Comparison of ENCODE assay signal across 11 cellular contexts in the genomic region with DNA sequence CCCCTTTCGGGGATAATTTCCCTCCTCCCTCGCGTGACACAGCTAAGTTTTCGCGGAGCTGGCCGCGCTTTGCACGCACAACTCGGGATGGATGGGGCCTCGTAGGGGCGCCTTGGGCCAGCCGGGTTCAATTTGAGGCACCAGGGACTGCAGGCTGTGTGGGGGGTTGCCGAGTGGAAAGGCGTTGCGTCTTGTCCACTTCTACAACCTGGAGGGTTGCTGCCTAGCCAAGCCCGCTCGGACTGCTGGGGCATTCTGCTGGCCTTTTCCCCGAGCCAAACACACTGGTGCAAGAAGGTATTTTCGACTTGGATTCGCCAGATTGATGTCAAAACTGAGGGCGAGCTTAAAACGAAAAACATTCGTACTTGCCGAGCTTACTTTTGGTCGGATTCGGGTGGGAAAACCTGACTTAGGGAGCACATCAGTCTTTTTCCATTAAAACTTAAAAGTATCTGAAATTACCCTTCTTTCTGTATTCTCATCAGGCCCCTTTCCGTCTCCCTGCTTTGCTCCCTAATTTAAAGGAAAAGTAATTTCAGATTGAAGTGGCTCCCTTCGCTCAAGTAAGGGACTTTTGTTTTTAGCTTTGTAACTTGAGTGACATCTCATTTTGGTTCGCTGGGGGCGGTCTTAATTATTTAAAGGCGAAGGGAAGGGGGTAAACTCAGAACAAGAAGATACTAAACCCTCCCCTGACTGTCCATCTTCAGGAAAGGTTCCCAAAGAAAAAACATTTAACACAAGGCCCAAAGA. TPM values are rescaled to one million over a fixed set of nuclear protein-coding genes. Genes with fewer than 3 reads are reported as not detected.
DNase-seq lines count a peak whose midpoint lies in the region; ATAC-seq and TF ChIP-seq lines count a peak whose summit lies in the region.
"Had no signal": no experiment of that assay in that cellular context is flagged by ENCODE, and none has a peak within 500 bp of the region (broad histone marks: within the 10 kb centered on the region; RNA-seq: fewer than 3 reads in every experiment).

No MANE protein-coding gene starts in this region.

- no peaks in the 10 kb centered on the region for H3K36me3 ChIP-seq in sigmoid colon
- H3K36me3 ChIP-seq: pancreas had no signal

- TF ChIP-seq POLR2A in sigmoid colon (IDR thresholded peaks at IDR 0.05) = no peak

- no peaks in the 10 kb centered on the region for H3K36me3 Mint-ChIP-seq in natural killer cell

- H3K27me3 ChIP-seq in right cardiac atrium (ENCODE audit: control insufficient read depth, insufficient read depth) (no peaks in the 10 kb centered on the region), sigmoid colon (peaks cover 25 to 68% (median 52%) of the 10 kb centered on the region in 3 donors)

- peaks cover 3% of the 10 kb centered on the region for H3K4me1 ChIP-seq in right cardiac atrium (ENCODE audit: control insufficient read depth, insufficient read depth, low read length)
- H3K4me1 ChIP-seq in sigmoid colon = peaks cover 0 to 22% (median 19%) of the 10 kb centered on the region in 4 donors

- 64% methylated on average over 31 of the region's 31 CpGs for WGBS in right cardiac atrium
- 48 to 84% methylated on average over 31 of the region's 31 CpGs for WGBS in sigmoid colon, 2 donors

- peaks cover 51 to 57% of the 10 kb centered on the region in 2 donors for H3K27me3 Mint-ChIP-seq in natural killer cell (ENCODE audit: low read depth in 2 of 2)

- no peaks in the 10 kb centered on the region for H3K9me3 Mint-ChIP-seq in natural killer cell

- no peaks in the 10 kb centered on the region for H3K9me3 ChIP-seq in right cardiac atrium (ENCODE audit: control insufficient read depth, low read length)
- no peaks in the 10 kb centered on the region for H3K9me3 ChIP-seq in sigmoid colon
- H3K9me3 ChIP-seq: pancreas had no signal

- no peak overlapping the region for H3K4me3 Mint-ChIP-seq in natural killer cell

- H3K4me3 ChIP-seq in right cardiac atrium (ENCODE audit: low read length) (peak overlapping the region; percentile 64), sigmoid colon (peak overlapping the region in 2 of 4 donors; percentile 31 to 37)
- H3K4me3 ChIP-seq: pancreas, PC-9 had no signal

- H3K27ac ChIP-seq in right cardiac atrium (ENCODE audit: low read length) = peak overlapping the region; percentile 11
- H3K27ac ChIP-seq in sigmoid colon = peak overlapping the region; percentile 33 to 57 (median 38)
- H3K27ac ChIP-seq: pancreas, PC-9 had no signal

- intact Hi-C loops in right cardiac atrium (cut with DNase I) = loop anchor here in 2 of 4 donors (5.0 kb wide), 2 partner anchors 963 to 1083 kb away; no protein-coding TSS in a partner anchor
- intact Hi-C loops in sigmoid colon (cut with DNase I) = loop anchor here (10.0 kb wide), 1 partner anchor 965 kb away; no protein-coding TSS in a partner anchor
- intact Hi-C loops in natural killer cell (cut with micrococcal nuclease) = no loop called here

- TF ChIP-seq CTCF in sigmoid colon (IDR thresholded peaks at IDR 0.05) (no peak), natural killer cell (IDR thresholded peaks at IDR 0.05) (no peak)

- H3K4me1 Mint-ChIP-seq in natural killer cell = no peaks in the 10 kb centered on the region

- no peak overlapping the region for H3K27ac Mint-ChIP-seq in natural killer cell

- ATAC-seq in right cardiac atrium (no peak), natural killer cell (no peak)
- ATAC-seq: pancreas had no signal

- DNase-seq in ELF-1 (ENCODE audit: low read depth, low spot score) = peak; percentile 59
- peak; percentile 61 for DNase-seq in SK-N-DZ (ENCODE audit: low spot score)
- no peak for DNase-seq in right cardiac atrium
- no peak for DNase-seq in sigmoid colon
- DNase-seq in SW 1271 (lab: John Stamatoyannopoulos, UW) = no peak
- DNase-seq in activated CD8-positive, alpha-beta memory T cell treated with anti-CD3 and anti-CD28 coated beads for 24 hours = no peak
- no peak for DNase-seq in natural killer cell
- no peak for DNase-seq in NCI-H2081 treated with DMSO at 0.1 percent for 48 hours (lab: John Stamatoyannopoulos, UW)
- DNase-seq: activated CD4-positive, alpha-beta T cell treated with anti-CD3 and anti-CD28 coated beads, Interleukin-2, amount 50 U/mL, for 4 hours; PC-9 had no signal

- TF ChIP-seq EP300 in sigmoid colon (IDR thresholded peaks at IDR 0.05) = no peak

RNA-seq across cellular contexts. Expression of gene TBX3, which starts 14.3 kb away (rescaled TPM):
- 30.6 and 37.3 TPM in 2 replicates for polyA plus RNA-seq in SK-N-DZ (2014; cell fraction: cytosol; rRNA removed)
- 52.0 and 72.6 TPM in 2 replicates for polyA plus RNA-seq in SK-N-DZ (2014; cell fraction: nucleus; rRNA removed)
- total RNA-seq in right cardiac atrium = 10 to 100 TPM in 1 of 4 donors, 1 to 10 TPM in 3; 7.6 to 19.0 (median 9.0) TPM
- polyA plus RNA-seq in right cardiac atrium = 13.9 TPM
- total RNA-seq in sigmoid colon = 1 to 10 TPM; 6.2 to 9.7 (median 7.6) TPM
- polyA plus RNA-seq in sigmoid colon = 1 to 10 TPM; 2.3 to 5.3 (median 2.4) TPM
- total RNA-seq in natural killer cell = under 1 TPM in 1 of 3 donors, not detected in 2; 0.05 TPM
- total RNA-seq: PC-9 had no signal

Comparison
In these comparisons a context has a peak if more than half of its experiments do, and no peak if none do; other contexts are left out.
1. DNase-seq: peak in ELF-1 (single experiment) and SK-N-DZ (single experiment); none in right cardiac atrium (0 of 3), sigmoid colon (single experiment), SW 1271 (0 of 2), activated CD8-positive, alpha-beta memory T cell treated with anti-CD3 and anti-CD28 coated beads for 24 hours (single experiment), natural killer cell (single experiment) and NCI-H2081 treated with DMSO at 0.1 percent for 48 hours (single experiment).
2. RNA of gene TBX3, which starts 14.3 kb away (total RNA-seq): 7.6 to 19.0 TPM in right cardiac atrium and 6.2 to 9.7 TPM in sigmoid colon; 0.05 TPM in natural killer cell; every median in the first group is over 4 times any median in the second.